17 cellular contexts compared by ENCODE assay signal in genomic region chr3:194212869-194213320, GRCh38.
DNase-seq lines count a peak whose midpoint lies in the region; ATAC-seq and TF ChIP-seq lines count a peak whose summit lies in the region.
"Had no signal": no experiment of that assay in that cellular context is flagged by ENCODE, and none has a peak within 500 bp of the region (broad histone marks: within the 10 kb centered on the region; RNA-seq: fewer than 3 reads in every experiment).

No MANE protein-coding gene starts in this region.

- TF ChIP-seq CTCF in type B pancreatic cell (conservative IDR thresholded peaks at IDR 0.05) (no peak), suprapubic skin (IDR thresholded peaks at IDR 0.05) (no peak)

- WGBS in suprapubic skin: 22% methylated on average over 9 of the region's 9 CpGs

- H3K4me3 Mint-ChIP-seq in type B pancreatic cell: peak overlapping the region; percentile 46
- H3K4me3 Mint-ChIP-seq: activated CD4-positive, alpha-beta T cell treated with anti-CD3 and anti-CD28 coated beads, Interleukin-2, amount 10 ng/mL, durations not matched to agents 24 days and 14 days; activated T-cell treated with anti-CD3 and anti-CD28 coated beads, Interleukin-2, amount 50 U/mL, for 24 hours; natural killer cell; stimulated activated effector memory CD8-positive, alpha-beta T cell treated with anti-CD3 and anti-CD28 coated beads, Interleukin-12 subunit alpha, Interleukin-12 subunit beta, amount 100 ng/mL, for 72 hours had no signal

- H3K4me1 ChIP-seq in iPS-20b (ENCODE audit: insufficient read depth, low read length): peaks cover 30% of the 10 kb centered on the region; the same call in 1 of the 2 replicates
- H3K4me1 ChIP-seq in suprapubic skin: peaks cover 13% of the 10 kb centered on the region
- H3K4me1 ChIP-seq: A549 had no signal

- H3K36me3 Mint-ChIP-seq in type B pancreatic cell: no peaks in the 10 kb centered on the region
- H3K36me3 Mint-ChIP-seq: natural killer cell; stimulated activated effector memory CD8-positive, alpha-beta T cell treated with anti-CD3 and anti-CD28 coated beads, Interleukin-12 subunit alpha, Interleukin-12 subunit beta, amount 100 ng/mL, for 72 hours had no signal

- H3K27ac Mint-ChIP-seq in type B pancreatic cell: peak overlapping the region; percentile 83
- H3K27ac Mint-ChIP-seq: activated CD4-positive, alpha-beta T cell treated with anti-CD3 and anti-CD28 coated beads, Interleukin-2, amount 10 ng/mL, durations not matched to agents 24 days and 14 days; activated T-cell treated with anti-CD3 and anti-CD28 coated beads, Interleukin-2, amount 50 U/mL, for 24 hours; natural killer cell; stimulated activated effector memory CD8-positive, alpha-beta T cell treated with anti-CD3 and anti-CD28 coated beads, Interleukin-12 subunit alpha, Interleukin-12 subunit beta, amount 100 ng/mL, for 72 hours had no signal

- no peaks in the 10 kb centered on the region for H3K36me3 ChIP-seq in iPS-20b (ENCODE audit: insufficient read depth, low read depth, low read length)
- no peaks in the 10 kb centered on the region for H3K36me3 ChIP-seq in suprapubic skin

- peak overlapping the region; percentile 77 for H3K9ac ChIP-seq in iPS-20b (ENCODE audit: low read depth, low read length)

- DNase-seq in NCI-H526 (lab: John Stamatoyannopoulos, UW) (peak; percentile 49 to 62), NCI-H526 treated with DMSO at 0.1 percent for 48 hours (lab: John Stamatoyannopoulos, UW) (no peak), type B pancreatic cell (ENCODE audit: extremely low spot score, unreplicated experiment) (no peak), suprapubic skin (ENCODE audit: low spot score in 2 of 2) (no peak)
- DNase-seq: activated CD4-positive, alpha-beta T cell treated with anti-CD3 and anti-CD28 coated beads, Interleukin-2, amount 10 ng/mL, durations not matched to agents 24 days and 14 days; activated T-cell treated with anti-CD3 and anti-CD28 coated beads, Interleukin-2, amount 50 U/mL, for 24 hours; KBM-7; left ventricle myocardium superior; natural killer cell; NCI-H1694 treated with DMSO at 0.1 percent for 48 hours; NCI-H510A treated with DMSO at 0.1 percent for 48 hours had no signal

- H3K4me1 Mint-ChIP-seq in type B pancreatic cell (ENCODE audit: unreplicated experiment): peaks cover 64% of the 10 kb centered on the region
- H3K4me1 Mint-ChIP-seq: activated CD4-positive, alpha-beta T cell treated with anti-CD3 and anti-CD28 coated beads, Interleukin-2, amount 10 ng/mL, durations not matched to agents 24 days and 14 days; natural killer cell; stimulated activated effector memory CD8-positive, alpha-beta T cell treated with anti-CD3 and anti-CD28 coated beads, Interleukin-12 subunit alpha, Interleukin-12 subunit beta, amount 100 ng/mL, for 72 hours had no signal

- H3K27ac ChIP-seq in iPS-20b (ENCODE audit: low read length) (peak overlapping the region; percentile 64), suprapubic skin (no peak overlapping the region)
- H3K27ac ChIP-seq: A549 had no signal

- ATAC-seq in SK-N-SH treated with all-trans-retinoic acid at 6 μM for 48 hours (peak; percentile 91), GM19351 (IDR thresholded peaks at IDR 0.05; ENCODE audit: unreplicated experiment) (no peak), GM21825 (IDR thresholded peaks at IDR 0.05; ENCODE audit: unreplicated experiment) (no peak)
- ATAC-seq: A549; left ventricle myocardium superior; natural killer cell; stimulated activated effector memory CD8-positive, alpha-beta T cell treated with anti-CD3 and anti-CD28 coated beads, Interleukin-12 subunit alpha, Interleukin-12 subunit beta, amount 100 ng/mL, for 72 hours had no signal

- H3K9me3 ChIP-seq in iPS-20b (ENCODE audit: insufficient read depth, low read depth, low read length) (no peaks in the 10 kb centered on the region), suprapubic skin (no peaks in the 10 kb centered on the region)
- H3K9me3 ChIP-seq: A549 had no signal

- H3K9me3 Mint-ChIP-seq in type B pancreatic cell: no peaks in the 10 kb centered on the region
- H3K9me3 Mint-ChIP-seq: activated CD4-positive, alpha-beta T cell treated with anti-CD3 and anti-CD28 coated beads, Interleukin-2, amount 10 ng/mL, durations not matched to agents 24 days and 14 days; activated T-cell treated with anti-CD3 and anti-CD28 coated beads, Interleukin-2, amount 50 U/mL, for 24 hours; natural killer cell; stimulated activated effector memory CD8-positive, alpha-beta T cell treated with anti-CD3 and anti-CD28 coated beads, Interleukin-12 subunit alpha, Interleukin-12 subunit beta, amount 100 ng/mL, for 72 hours had no signal

- TF ChIP-seq EP300 in suprapubic skin (IDR thresholded peaks at IDR 0.05): no peak

- TF ChIP-seq POLR2A in suprapubic skin (IDR thresholded peaks at IDR 0.05): no peak

- H3K27me3 ChIP-seq in iPS-20b (ENCODE audit: insufficient read depth, low read length): no peaks in the 10 kb centered on the region; the same call in 1 of the 2 replicates
- H3K27me3 ChIP-seq in suprapubic skin: no peaks in the 10 kb centered on the region

- H3K4me3 ChIP-seq in iPS-20b (ENCODE audit: low read length): peak overlapping the region; percentile 50; the same call in 1 of the 2 replicates
- no peak overlapping the region for H3K4me3 ChIP-seq in suprapubic skin
- H3K4me3 ChIP-seq: A549 had no signal

- no peaks in the 10 kb centered on the region for H3K27me3 Mint-ChIP-seq in type B pancreatic cell

TF ChIP-seq in SK-N-SH treated with all-trans-retinoic acid at 6 μM for 48 hours, 23 proteins besides CTCF, POLR2A, EP300 and RAD21 (continues in another document):
- no peak for TF ChIP-seq CSRNP3 (CRISPR knock-in tag; IDR thresholded peaks at IDR 0.05)
- no peak for TF ChIP-seq OSR1 (CRISPR knock-in tag; IDR thresholded peaks at IDR 0.05)
- TF ChIP-seq PATZ1 (CRISPR knock-in tag; IDR thresholded peaks at IDR 0.05; ENCODE audit: borderline replicate concordance): no peak
- TF ChIP-seq ZFP3 (CRISPR knock-in tag; IDR thresholded peaks at IDR 0.05): peak; percentile 70; the same call in 1 of the 2 replicates
- peak; percentile 86 for TF ChIP-seq TCF4 (CRISPR knock-in tag; IDR thresholded peaks at IDR 0.05; ENCODE audit: borderline replicate concordance)
- TF ChIP-seq ESRRG (CRISPR knock-in tag; IDR thresholded peaks at IDR 0.05): 0 out of 2 replicates have a peak, but pooled peaks have one; percentile 13
- no peak for TF ChIP-seq CSDC2 (CRISPR knock-in tag; IDR thresholded peaks at IDR 0.05)
- no peak for TF ChIP-seq ZFP30 (CRISPR knock-in tag; IDR thresholded peaks at IDR 0.05)
- no peak for TF ChIP-seq PPARA (CRISPR knock-in tag; IDR thresholded peaks at IDR 0.05; ENCODE audit: borderline replicate concordance)
- 0 out of 2 replicates have a peak, but pooled peaks have one; percentile 20 for TF ChIP-seq ZNF70 (CRISPR knock-in tag; IDR thresholded peaks at IDR 0.05)
- TF ChIP-seq RARB (CRISPR knock-in tag; IDR thresholded peaks at IDR 0.05): no peak
- TF ChIP-seq ZNF565 (CRISPR knock-in tag; conservative IDR thresholded peaks at IDR 0.05; ENCODE audit: low read depth): no peak
- TF ChIP-seq ZC3H10 (CRISPR knock-in tag; IDR thresholded peaks at IDR 0.05): no peak
- TF ChIP-seq ARNTL (CRISPR knock-in tag; IDR thresholded peaks at IDR 0.05; ENCODE audit: borderline replicate concordance, low read depth): no peak
- TF ChIP-seq ISL1 (CRISPR knock-in tag; IDR thresholded peaks at IDR 0.05): peak; percentile 67
- TF ChIP-seq ZNF8 (CRISPR knock-in tag; IDR thresholded peaks at IDR 0.05): no peak
- TF ChIP-seq SNAI2 (CRISPR knock-in tag; IDR thresholded peaks at IDR 0.05): no peak; the same call in 1 of the 2 replicates
- TF ChIP-seq, protein P1, sequence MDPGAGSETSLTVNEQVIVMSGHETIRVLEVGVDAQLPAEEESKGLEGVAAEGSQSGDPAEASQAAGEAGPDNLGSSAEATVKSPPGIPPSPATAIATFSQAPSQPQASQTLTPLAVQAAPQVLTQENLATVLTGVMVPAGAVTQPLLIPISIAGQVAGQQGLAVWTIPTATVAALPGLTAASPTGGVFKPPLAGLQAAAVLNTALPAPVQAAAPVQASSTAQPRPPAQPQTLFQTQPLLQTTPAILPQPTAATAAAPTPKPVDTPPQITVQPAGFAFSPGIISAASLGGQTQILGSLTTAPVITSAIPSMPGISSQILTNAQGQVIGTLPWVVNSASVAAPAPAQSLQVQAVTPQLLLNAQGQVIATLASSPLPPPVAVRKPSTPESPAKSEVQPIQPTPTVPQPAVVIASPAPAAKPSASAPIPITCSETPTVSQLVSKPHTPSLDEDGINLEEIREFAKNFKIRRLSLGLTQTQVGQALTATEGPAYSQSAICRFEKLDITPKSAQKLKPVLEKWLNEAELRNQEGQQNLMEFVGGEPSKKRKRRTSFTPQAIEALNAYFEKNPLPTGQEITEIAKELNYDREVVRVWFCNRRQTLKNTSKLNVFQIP (CRISPR knock-in tag; IDR thresholded peaks at IDR 0.05; ENCODE audit: borderline replicate concordance, low read depth): no peak

Comparison
In these comparisons a context has a peak if more than half of its experiments do, and no peak if none do; other contexts are left out.
1. DNase-seq: peak in NCI-H526 (2 of 2); none in NCI-H526 treated with DMSO at 0.1 percent for 48 hours (single experiment), type B pancreatic cell (single experiment) and suprapubic skin (0 of 2).